ENCODE assay signal across 10 cellular contexts in the genomic region with DNA sequence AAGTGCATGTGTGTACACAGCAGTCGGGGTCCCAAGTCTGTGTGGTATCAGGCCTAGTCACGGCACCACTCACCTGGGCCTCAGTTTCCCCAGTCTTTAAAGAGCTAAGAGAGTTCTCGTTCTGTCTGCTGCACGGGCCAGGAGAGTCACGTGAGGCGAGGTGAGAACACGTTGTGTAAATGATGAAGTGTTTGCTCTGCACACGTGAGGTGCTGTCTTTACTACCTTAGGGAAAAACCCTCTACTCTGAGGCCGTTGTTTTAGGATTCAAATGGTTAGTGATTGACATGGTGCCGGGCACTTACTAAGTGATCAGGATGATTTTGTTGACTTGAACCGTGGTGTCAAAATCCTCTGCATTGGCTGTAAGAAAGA.
DNase-seq lines count a peak whose midpoint lies in the region; ATAC-seq and TF ChIP-seq lines count a peak whose summit lies in the region.
"Had no signal": no experiment of that assay in that cellular context is flagged by ENCODE, and none has a peak within 500 bp of the region (broad histone marks: within the 10 kb centered on the region; RNA-seq: fewer than 3 reads in every experiment).

No MANE protein-coding gene starts in this region.

- H3K4me3 ChIP-seq in ACC112 (ENCODE audit: low read depth, low read length) (0 out of 2 replicates have a peak overlapping the region, but pooled peaks have one; percentile 75), endodermal cell (ENCODE audit: low read length) (no peak overlapping the region), osteoblast (ENCODE audit: insufficient read depth, low read length) (peak overlapping the region; percentile 77)
- H3K4me3 ChIP-seq: SJCRH30 had no signal

- H3K4me3 Mint-ChIP-seq in endodermal cell (no peak overlapping the region), type B pancreatic cell (no peak overlapping the region)
- no peak overlapping the region for H3K4me3 Mint-ChIP-seq in stimulated activated naive B cell treated with anti-CD40 and anti-IgM and Interleukin-4, amounts not matched to agents 10 μg/mL and 1 μg/mL and 100 μg/mL, for 72 hours

- DNase-seq in NCI-H2029 treated with DMSO at 0.1 percent for 48 hours (lab: John Stamatoyannopoulos, UW): peak; percentile 37
- peak; percentile 12 for DNase-seq in endodermal cell
- no peak for DNase-seq in osteoblast (ENCODE audit: insufficient read length, low spot score, missing footprints)
- DNase-seq in stimulated activated naive B cell treated with anti-CD40 and anti-IgM and Interleukin-4, amounts not matched to agents 10 μg/mL and 1 μg/mL and 100 μg/mL, for 72 hours: no peak
- no peak for DNase-seq in type B pancreatic cell (ENCODE audit: extremely low spot score, unreplicated experiment)
- no peak for DNase-seq in T-helper 2 cell
- DNase-seq in GF-D8 (lab: John Stamatoyannopoulos, UW): no peak
- DNase-seq: activated T-cell treated with anti-CD3 and anti-CD28 coated beads for 4 hours, SJCRH30 had no signal

- H3K79me2 ChIP-seq in ACC112 (ENCODE audit: control insufficient read depth, insufficient read depth, low read length, unreplicated experiment) (peaks cover 97% of the 10 kb centered on the region), osteoblast (ENCODE audit: insufficient read depth, low read length) (peaks cover 100% of the 10 kb centered on the region)

- H3K9ac ChIP-seq in endodermal cell (ENCODE audit: extremely low read depth, low read length, poor library complexity, severe bottlenecking): no peak overlapping the region

- H2AFZ ChIP-seq in ACC112 (ENCODE audit: low read length, unreplicated experiment): no peak overlapping the region
- H2AFZ ChIP-seq in osteoblast (ENCODE audit: low read length): no peak overlapping the region

- H3K36me3 ChIP-seq in ACC112 (ENCODE audit: insufficient read depth, low read length) (no peaks in the 10 kb centered on the region), endodermal cell (ENCODE audit: control insufficient read depth, insufficient read depth, low read length) (no peaks in the 10 kb centered on the region), osteoblast (ENCODE audit: insufficient read depth, low read length) (no peaks in the 10 kb centered on the region)
- H3K36me3 ChIP-seq: SJCRH30 had no signal

- H3K36me3 Mint-ChIP-seq in endodermal cell (ENCODE audit: low read depth): no peaks in the 10 kb centered on the region
- peaks cover 4 to 16% of the 10 kb centered on the region in 2 donors for H3K36me3 Mint-ChIP-seq in stimulated activated naive B cell treated with anti-CD40 and anti-IgM and Interleukin-4, amounts not matched to agents 10 μg/mL and 1 μg/mL and 100 μg/mL, for 72 hours
- no peaks in the 10 kb centered on the region for H3K36me3 Mint-ChIP-seq in type B pancreatic cell

- ATAC-seq in stimulated activated naive B cell treated with anti-CD40 and anti-IgM and Interleukin-4, amounts not matched to agents 10 μg/mL and 1 μg/mL and 100 μg/mL, for 72 hours (replicated peaks): no peak

- peaks cover 6% of the 10 kb centered on the region for H3K4me1 Mint-ChIP-seq in endodermal cell
- H3K4me1 Mint-ChIP-seq in stimulated activated naive B cell treated with anti-CD40 and anti-IgM and Interleukin-4, amounts not matched to agents 10 μg/mL and 1 μg/mL and 100 μg/mL, for 72 hours: peaks cover 21 to 48% of the 10 kb centered on the region in 2 donors
- no peaks in the 10 kb centered on the region for H3K4me1 Mint-ChIP-seq in type B pancreatic cell (ENCODE audit: unreplicated experiment)

- peak overlapping the region; percentile 100 for H3K4me2 ChIP-seq in osteoblast (ENCODE audit: insufficient read depth, low read length)

- H3K27ac Mint-ChIP-seq in endodermal cell (no peak overlapping the region), type B pancreatic cell (no peak overlapping the region)
- no peak overlapping the region for H3K27ac Mint-ChIP-seq in stimulated activated naive B cell treated with anti-CD40 and anti-IgM and Interleukin-4, amounts not matched to agents 10 μg/mL and 1 μg/mL and 100 μg/mL, for 72 hours

- peaks cover 70% of the 10 kb centered on the region for H3K27me3 Mint-ChIP-seq in endodermal cell (ENCODE audit: insufficient read depth)
- no peaks in the 10 kb centered on the region for H3K27me3 Mint-ChIP-seq in stimulated activated naive B cell treated with anti-CD40 and anti-IgM and Interleukin-4, amounts not matched to agents 10 μg/mL and 1 μg/mL and 100 μg/mL, for 72 hours
- H3K27me3 Mint-ChIP-seq in type B pancreatic cell: peaks cover 85% of the 10 kb centered on the region

- no peaks in the 10 kb centered on the region for H3K9me3 ChIP-seq in endodermal cell (ENCODE audit: control insufficient read depth, low read length)
- no peaks in the 10 kb centered on the region for H3K9me3 ChIP-seq in osteoblast (ENCODE audit: low read depth, low read length)
- H3K9me3 ChIP-seq: SJCRH30 had no signal

- peaks cover 28% of the 10 kb centered on the region for H3K4me1 ChIP-seq in ACC112 (ENCODE audit: control insufficient read depth, insufficient read depth, low read length, unreplicated experiment)
- no peaks in the 10 kb centered on the region for H3K4me1 ChIP-seq in endodermal cell (ENCODE audit: control insufficient read depth, insufficient read depth, low read length)
- peaks cover 80% of the 10 kb centered on the region for H3K4me1 ChIP-seq in osteoblast (ENCODE audit: insufficient read depth, low read length)

- H3K9me3 Mint-ChIP-seq in endodermal cell (no peaks in the 10 kb centered on the region), type B pancreatic cell (no peaks in the 10 kb centered on the region)
- H3K9me3 Mint-ChIP-seq in stimulated activated naive B cell treated with anti-CD40 and anti-IgM and Interleukin-4, amounts not matched to agents 10 μg/mL and 1 μg/mL and 100 μg/mL, for 72 hours: no peaks in the 10 kb centered on the region

- H3K27ac ChIP-seq in ACC112 (ENCODE audit: low read depth, low read length) (peak overlapping the region; percentile 100), endodermal cell (ENCODE audit: low read depth, low read length) (no peak overlapping the region), osteoblast (ENCODE audit: low read depth, low read length) (peak overlapping the region; percentile 97)
- H3K27ac ChIP-seq: SJCRH30 had no signal

- TF ChIP-seq CTCF in endodermal cell (conservative IDR thresholded peaks at IDR 0.05) (no peak), osteoblast (IDR thresholded peaks at IDR 0.05; ENCODE audit: extremely low read depth, low read depth, low read length) (no peak), type B pancreatic cell (conservative IDR thresholded peaks at IDR 0.05) (no peak)

- H4K20me1 ChIP-seq in osteoblast (ENCODE audit: insufficient read depth, low read length): no peaks in the 10 kb centered on the region

- WGBS in endodermal cell (ENCODE audit: insufficient coverage in 1 of 2, insufficient read length in 1 of 2), 2 experiments: 90 to 98% methylated on average over 11 of the region's 11 CpGs

- no peaks in the 10 kb centered on the region for H3K27me3 ChIP-seq in ACC112 (ENCODE audit: insufficient read depth, low read length)
- H3K27me3 ChIP-seq in endodermal cell (ENCODE audit: control insufficient read depth, insufficient read depth, low read length, poor library complexity, severe bottlenecking): peaks cover 97% of the 10 kb centered on the region
- no peaks in the 10 kb centered on the region for H3K27me3 ChIP-seq in osteoblast (ENCODE audit: insufficient read depth, low read length)
- H3K27me3 ChIP-seq: SJCRH30 had no signal

Comparison
In these comparisons a context has a peak if more than half of its experiments do, and no peak if none do; other contexts are left out.
1. DNase-seq: peak in NCI-H2029 treated with DMSO at 0.1 percent for 48 hours (single experiment) and endodermal cell (single experiment); none in osteoblast (single experiment), stimulated activated naive B cell treated with anti-CD40 and anti-IgM and Interleukin-4, amounts not matched to agents 10 μg/mL and 1 μg/mL and 100 μg/mL, for 72 hours (single experiment), type B pancreatic cell (single experiment), T-helper 2 cell (0 of 5) and GF-D8 (single experiment).